9 cellular contexts compared by ENCODE assay signal in genomic region chrX:22748093-22748999, GRCh38.
DNase-seq lines count a peak whose midpoint lies in the region; ATAC-seq and TF ChIP-seq lines count a peak whose summit lies in the region.
"Had no signal": no experiment of that assay in that cellular context is flagged by ENCODE, and none has a peak within 500 bp of the region (broad histone marks: within the 10 kb centered on the region; RNA-seq: fewer than 3 reads in every experiment).

No MANE protein-coding gene starts in this region.

- no peaks in the 10 kb centered on the region for H3K9me3 ChIP-seq in NT2/D1 (ENCODE audit: insufficient read depth, low read length)
- H3K9me3 ChIP-seq in psoas muscle = no peaks in the 10 kb centered on the region
- no peaks in the 10 kb centered on the region for H3K9me3 ChIP-seq in effector memory CD4-positive, alpha-beta T cell (ENCODE audit: control insufficient read depth, low read length)
- H3K9me3 ChIP-seq: SJSA1 had no signal

- no peak overlapping the region for H3K4me3 ChIP-seq in NT2/D1 (ENCODE audit: insufficient read length, low read depth)
- no peak overlapping the region for H3K4me3 ChIP-seq in psoas muscle
- H3K4me3 ChIP-seq in effector memory CD4-positive, alpha-beta T cell (ENCODE audit: insufficient read depth, low read depth, low read length, poor library complexity, severe bottlenecking) = no peak overlapping the region
- H3K4me3 ChIP-seq: SJSA1 had no signal

- 24 to 34% (median 28%) methylated on average over 7 of the region's 7 CpGs for WGBS in psoas muscle, 3 donors

- H3K9ac ChIP-seq in NT2/D1 (ENCODE audit: insufficient read length, low read depth) = no peak overlapping the region

- peak; percentile 69 for TF ChIP-seq CTCF in psoas muscle (IDR thresholded peaks at IDR 0.05)

- H3K27me3 ChIP-seq in NT2/D1 (ENCODE audit: insufficient read depth, insufficient read length) = no peaks in the 10 kb centered on the region
- no peaks in the 10 kb centered on the region for H3K27me3 ChIP-seq in psoas muscle (ENCODE audit: insufficient read depth in 3 of 3, low read length in 2 of 3)
- no peaks in the 10 kb centered on the region for H3K27me3 ChIP-seq in effector memory CD4-positive, alpha-beta T cell (replicated peaks; ENCODE audit: control insufficient read depth, insufficient read depth, low read length, poor library complexity, severe bottlenecking)
- H3K27me3 ChIP-seq: SJSA1 had no signal

- peak; percentile 23 for DNase-seq in COLO668 (lab: John Stamatoyannopoulos, UW; ENCODE audit: unreplicated experiment)
- peak; percentile 77 for DNase-seq in HT-29 (ENCODE audit: low spot score)
- DNase-seq in NT2/D1 (ENCODE audit: low read depth, low spot score) = peak; percentile 9
- peak; percentile 20 for DNase-seq in activated naive CD4-positive, alpha-beta T cell treated with Interleukin-2 at 50 U/mL for 16 hours
- DNase-seq in head of caudate nucleus = peak in 41 of 42 donors; percentile 2 to 73 (median 43)
- no peak for DNase-seq in psoas muscle
- DNase-seq in effector memory CD4-positive, alpha-beta T cell = no peak

- no peaks in the 10 kb centered on the region for H3K4me1 ChIP-seq in NT2/D1 (ENCODE audit: insufficient read depth, insufficient read length)
- no peaks in the 10 kb centered on the region for H3K4me1 ChIP-seq in psoas muscle
- H3K4me1 ChIP-seq in effector memory CD4-positive, alpha-beta T cell (ENCODE audit: control insufficient read depth, insufficient read depth, low read length, poor library complexity, severe bottlenecking) = no peaks in the 10 kb centered on the region
- H3K4me1 ChIP-seq: SJSA1 had no signal

- intact Hi-C loops in head of caudate nucleus (cut with DNase I) = no loop called here
- intact Hi-C loops in psoas muscle (cut with DNase I) = loop anchor here in 1 of 2 donors (5.0 kb wide), 1 partner anchor 611 kb away; no protein-coding TSS in a partner anchor

- H3K27ac ChIP-seq in psoas muscle = no peak overlapping the region
- H3K27ac ChIP-seq in effector memory CD4-positive, alpha-beta T cell (ENCODE audit: insufficient read depth, low read length, poor library complexity, severe bottlenecking) = no peak overlapping the region
- H3K27ac ChIP-seq: SJSA1 had no signal

- H3K36me3 ChIP-seq in NT2/D1 (ENCODE audit: insufficient read depth, insufficient read length, low read length) (no peaks in the 10 kb centered on the region), psoas muscle (ENCODE audit: insufficient read depth in 1 of 2, low read depth in 1 of 2) (no peaks in the 10 kb centered on the region)
- no peaks in the 10 kb centered on the region for H3K36me3 ChIP-seq in effector memory CD4-positive, alpha-beta T cell (ENCODE audit: control insufficient read depth, insufficient read depth, low read length)
- H3K36me3 ChIP-seq: SJSA1 had no signal

- peak; percentile 93 for ATAC-seq in GM19328 (IDR thresholded peaks at IDR 0.05; ENCODE audit: unreplicated experiment)
- ATAC-seq in psoas muscle = peak in 2 of 4 donors; percentile 51 to 53

Comparison
In these comparisons a context has a peak if more than half of its experiments do, and no peak if none do; other contexts are left out.
1. DNase-seq: peak in COLO668 (single experiment), HT-29 (single experiment), NT2/D1 (single experiment), activated naive CD4-positive, alpha-beta T cell treated with Interleukin-2 at 50 U/mL for 16 hours (single experiment) and head of caudate nucleus (41 of 42); none in psoas muscle (0 of 2) and effector memory CD4-positive, alpha-beta T cell (0 of 3).